Comparison of ENCODE assay signal across 33 cellular contexts in the genomic region with DNA sequence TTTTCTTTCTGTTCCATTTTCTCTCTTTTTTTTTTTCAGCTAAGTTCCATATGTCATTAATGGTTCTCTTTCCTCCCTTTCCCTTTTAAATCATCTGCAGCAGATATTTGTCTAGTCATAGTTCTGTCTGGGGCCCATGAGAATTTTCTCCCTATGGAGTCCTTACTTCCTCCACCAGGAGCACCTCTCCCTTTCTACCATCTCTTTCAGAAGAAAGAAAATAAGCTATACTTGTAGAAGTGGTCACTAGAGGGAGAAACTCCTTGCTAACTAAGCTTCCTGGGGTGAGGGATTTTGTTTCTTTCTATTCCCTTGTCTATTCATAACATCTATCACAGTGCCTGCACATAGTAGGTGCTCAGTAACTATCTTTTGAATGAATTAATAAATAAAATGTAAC.
DNase-seq lines count a peak whose midpoint lies in the region; ATAC-seq and TF ChIP-seq lines count a peak whose summit lies in the region.
"Had no signal": no experiment of that assay in that cellular context is flagged by ENCODE, and none has a peak within 500 bp of the region (broad histone marks: within the 10 kb centered on the region; RNA-seq: fewer than 3 reads in every experiment).

No MANE protein-coding gene starts in this region.

- no peaks in the 10 kb centered on the region for H3F3A ChIP-seq in Loucy (ENCODE audit: low read depth)

- H3K27ac Mint-ChIP-seq in endothelial cell (ENCODE audit: unreplicated experiment) (no peak overlapping the region), progenitor cell of endocrine pancreas (no peak overlapping the region), T-cell (no peak overlapping the region)
- H3K27ac Mint-ChIP-seq: activated B cell treated with CpG ODN at 0.5 μM for 24 hours; activated naive CD8-positive, alpha-beta T cell treated with anti-CD3 and anti-CD28 coated beads, Interleukin-2, amount 50 U/mL, for 24 hours; brain; effector memory CD8-positive, alpha-beta T cell; memory B cell; naive thymus-derived CD4-positive, alpha-beta T cell; T-helper 17 cell had no signal

- no peaks in the 10 kb centered on the region for H3K79me2 ChIP-seq in Loucy (ENCODE audit: insufficient read depth, low read length)

- no peak overlapping the region for H3K4me3 ChIP-seq in Loucy (ENCODE audit: low read length, poor library complexity, severe bottlenecking)
- H3K4me3 ChIP-seq: ovary, stomach, transverse colon had no signal

- no peaks in the 10 kb centered on the region for H3K9me3 ChIP-seq in Loucy (ENCODE audit: insufficient read depth, low read depth, low read length)
- H3K9me3 ChIP-seq: BE2C, ovary, stomach, transverse colon had no signal

- DNase-seq in DMS53 (lab: John Stamatoyannopoulos, UW) (peak; percentile 40), DMS53 treated with DMSO at 0.1 percent for 48 hours (lab: John Stamatoyannopoulos, UW; ENCODE audit: unreplicated experiment) (no peak), endothelial cell (ENCODE audit: low spot score) (no peak), progenitor cell of endocrine pancreas (ENCODE audit: low spot score, unreplicated experiment) (no peak), T-cell (no peak), NCI-H82 (lab: John Stamatoyannopoulos, UW) (no peak)
- DNase-seq: activated B cell treated with CpG ODN at 0.5 μM for 24 hours; activated CD4-positive, alpha-beta T cell treated with anti-CD3 and anti-CD28 coated beads, Interleukin-2, amount 50 U/mL, for 4 hours; activated CD8-positive, alpha-beta memory T cell treated with anti-CD3 and anti-CD28 coated beads, Interleukin-2, amount 50 U/mL, for 4 hours; activated effector memory CD4-positive, alpha-beta T cell treated with anti-CD3 and anti-CD28 coated beads, Interleukin-2, amount 50 U/mL, for 16 hours; activated naive CD8-positive, alpha-beta T cell treated with anti-CD3 and anti-CD28 coated beads, Interleukin-2, amount 50 U/mL, for 24 hours; BE2C; Calu3; effector memory CD8-positive, alpha-beta T cell; EL; head of caudate nucleus; Kasumi-1; left cardiac atrium; naive thymus-derived CD4-positive, alpha-beta T cell; NCI-H1105 treated with DMSO at 0.1 percent for 48 hours; NCI-H2029 treated with DMSO at 0.1 percent for 48 hours; NCI-H345; ovary; right cardiac atrium; SHP77 treated with DMSO at 0.1 percent for 48 hours; stimulated activated CD4-positive, alpha-beta T cell treated with anti-CD3 and anti-CD28 coated beads, Interleukin-12 subunit alpha, Interleukin-12 subunit beta, amount 100 ng/mL, for 4 hours; stomach; T-helper 17 cell; transverse colon had no signal

- H3K36me3 Mint-ChIP-seq in endothelial cell (ENCODE audit: low read depth, unreplicated experiment) (no peaks in the 10 kb centered on the region), progenitor cell of endocrine pancreas (ENCODE audit: insufficient read depth) (no peaks in the 10 kb centered on the region), T-cell (no peaks in the 10 kb centered on the region)
- H3K36me3 Mint-ChIP-seq: brain; memory B cell; naive thymus-derived CD4-positive, alpha-beta T cell had no signal

- peaks cover 4% of the 10 kb centered on the region for H3K27me3 ChIP-seq in Loucy (ENCODE audit: insufficient read depth, low read length, poor library complexity, severe bottlenecking)
- H3K27me3 ChIP-seq: BE2C, ovary, stomach, transverse colon had no signal

- H3K27me3 Mint-ChIP-seq in endothelial cell (ENCODE audit: unreplicated experiment), result no peaks in the 10 kb centered on the region
- H3K27me3 Mint-ChIP-seq in progenitor cell of endocrine pancreas, result no peaks in the 10 kb centered on the region
- H3K27me3 Mint-ChIP-seq in T-cell, result peaks cover 17 to 22% of the 10 kb centered on the region in 2 donors

- ATAC-seq in HG03039 (IDR thresholded peaks at IDR 0.05; ENCODE audit: unreplicated experiment) (no peak), T-cell (replicated peaks in 1 of 4) (no peak)
- ATAC-seq: activated naive CD8-positive, alpha-beta T cell treated with anti-CD3 and anti-CD28 coated beads, Interleukin-2, amount 50 U/mL, for 24 hours; effector memory CD8-positive, alpha-beta T cell; left cardiac atrium; naive thymus-derived CD4-positive, alpha-beta T cell; right cardiac atrium; T-helper 17 cell had no signal

- POLR2A ChIA-PET in T-cell (lab: Charles Lee), result interaction anchor here in 1 of 2 donors (0.6 kb wide), 1 partner anchor 19 kb away, joined by 3 read pairs; no protein-coding TSS in a partner anchor

- no peaks in the 10 kb centered on the region for H3K36me3 ChIP-seq in Loucy (ENCODE audit: insufficient read depth, low read length)
- H3K36me3 ChIP-seq: BE2C, ovary, stomach, transverse colon had no signal

- H3K9me3 Mint-ChIP-seq in endothelial cell (ENCODE audit: unreplicated experiment) (no peaks in the 10 kb centered on the region), progenitor cell of endocrine pancreas (ENCODE audit: low read depth) (no peaks in the 10 kb centered on the region), T-cell (no peaks in the 10 kb centered on the region)
- H3K9me3 Mint-ChIP-seq: activated B cell treated with CpG ODN at 0.5 μM for 24 hours; activated naive CD8-positive, alpha-beta T cell treated with anti-CD3 and anti-CD28 coated beads, Interleukin-2, amount 50 U/mL, for 24 hours; effector memory CD8-positive, alpha-beta T cell; memory B cell; naive thymus-derived CD4-positive, alpha-beta T cell had no signal

- H3K4me1 ChIP-seq in Loucy (ENCODE audit: insufficient read depth, low read length, poor library complexity, severe bottlenecking), result no peaks in the 10 kb centered on the region
- H3K4me1 ChIP-seq: BE2C, stomach, transverse colon had no signal

- H3K4me1 Mint-ChIP-seq in endothelial cell (ENCODE audit: unreplicated experiment) (no peaks in the 10 kb centered on the region), progenitor cell of endocrine pancreas (ENCODE audit: low read depth) (no peaks in the 10 kb centered on the region), T-cell (no peaks in the 10 kb centered on the region)
- H3K4me1 Mint-ChIP-seq: activated B cell treated with CpG ODN at 0.5 μM for 24 hours; activated naive CD8-positive, alpha-beta T cell treated with anti-CD3 and anti-CD28 coated beads, Interleukin-2, amount 50 U/mL, for 24 hours; memory B cell; naive thymus-derived CD4-positive, alpha-beta T cell; T-helper 17 cell had no signal

- no peak overlapping the region for H3K4me3 Mint-ChIP-seq in endothelial cell (ENCODE audit: unreplicated experiment)
- H3K4me3 Mint-ChIP-seq in progenitor cell of endocrine pancreas (ENCODE audit: low read depth), result no peak overlapping the region
- H3K4me3 Mint-ChIP-seq in T-cell, result no peak overlapping the region
- H3K4me3 Mint-ChIP-seq: activated B cell treated with CpG ODN at 0.5 μM for 24 hours; activated naive CD8-positive, alpha-beta T cell treated with anti-CD3 and anti-CD28 coated beads, Interleukin-2, amount 50 U/mL, for 24 hours; brain; effector memory CD8-positive, alpha-beta T cell; memory B cell; naive thymus-derived CD4-positive, alpha-beta T cell; T-helper 17 cell had no signal

- CTCF ChIA-PET in T-cell (lab: Charles Lee), result no interaction called here

- H3K4me2 ChIP-seq in Loucy (ENCODE audit: low read depth, low read length, poor library complexity, severe bottlenecking), result no peak overlapping the region

- H3K9me2 ChIP-seq in Loucy (replicated peaks; ENCODE audit: low read depth, low read length), result no peaks in the 10 kb centered on the region

- H4K20me1 ChIP-seq in Loucy (ENCODE audit: insufficient read depth, low read length, poor library complexity, severe bottlenecking), result no peaks in the 10 kb centered on the region

- 0 out of 2 replicates have a peak, but pooled peaks have one; percentile 27 for TF ChIP-seq CTCF in Loucy (conservative IDR thresholded peaks at IDR 0.05; ENCODE audit: low read length)
- TF ChIP-seq CTCF in endothelial cell (IDR thresholded peaks at IDR 0.05; ENCODE audit: unreplicated experiment), result peak; percentile 29
- peak; percentile 26 for TF ChIP-seq CTCF in progenitor cell of endocrine pancreas (IDR thresholded peaks at IDR 0.05; ENCODE audit: unreplicated experiment)

- H2AFZ ChIP-seq in Loucy (ENCODE audit: low read length), result no peak overlapping the region

- H3K9ac ChIP-seq in Loucy (ENCODE audit: low read depth, low read length, poor library complexity, severe bottlenecking), result no peak overlapping the region
